Comparison of ENCODE assay signal across 25 cellular contexts in the genomic region with DNA sequence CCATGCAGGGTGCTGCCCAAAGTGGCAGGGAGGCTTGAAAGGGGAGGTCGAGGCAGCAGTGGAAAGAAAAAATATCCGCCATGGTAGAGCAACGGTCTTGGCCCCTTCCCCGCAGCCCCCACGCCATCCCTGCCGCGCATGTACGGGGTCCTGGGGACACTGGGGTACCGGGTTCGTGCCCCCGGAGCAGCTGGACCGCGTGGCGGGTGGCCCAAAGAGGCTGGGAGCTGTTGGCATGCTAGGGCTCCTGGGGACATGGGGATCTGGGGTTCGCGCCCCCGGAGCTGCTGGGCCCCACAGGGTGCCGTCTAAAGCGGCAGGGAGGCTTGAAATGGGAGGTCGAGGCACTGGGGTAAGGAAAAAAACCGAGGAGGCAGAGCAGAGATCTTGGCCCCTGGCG.
"Had no signal": no experiment of that assay in that cellular context is flagged by ENCODE, and none has a peak within 500 bp of the region (broad histone marks: within the 10 kb centered on the region; RNA-seq: fewer than 3 reads in every experiment).

No MANE protein-coding gene starts in this region.

- H3K4me1 ChIP-seq: colonic mucosa, esophagus muscularis mucosa, esophagus squamous epithelium, foreskin keratinocyte, gastrocnemius medialis, gastroesophageal sphincter, heart left ventricle, heart right ventricle had no signal

- H3K27me3 Mint-ChIP-seq: dendritic cell treated with granulocyte-macrophage colony-stimulating factor and Interleukin-4, amounts not matched to agents 40 ng/mL and 50 ng/mL, for 4 days; effector memory CD8-positive, alpha-beta T cell had no signal

- DNase-seq: colonic mucosa; cortex of kidney; dermis blood vessel endothelial cell; dorsolateral prefrontal cortex; effector CD4-positive, alpha-beta T cell; effector CD8-positive, alpha-beta T cell; effector memory CD4-positive, alpha-beta T cell; effector memory CD8-positive, alpha-beta T cell; endodermal cell; erythroblast; esophagus squamous epithelium; foreskin fibroblast; foreskin keratinocyte; foreskin melanocyte; gastrocnemius medialis; glutamatergic neuron; head of caudate nucleus; heart left ventricle; heart right ventricle had no signal

- H3K4me3 ChIP-seq: colonic mucosa, coronary artery, dorsolateral prefrontal cortex, esophagus muscularis mucosa, esophagus squamous epithelium, gastrocnemius medialis, gastroesophageal sphincter, heart left ventricle, heart right ventricle, hepatocyte had no signal

- H3K4me3 Mint-ChIP-seq: dendritic cell treated with granulocyte-macrophage colony-stimulating factor and Interleukin-4, amounts not matched to agents 40 ng/mL and 50 ng/mL, for 4 days; effector memory CD8-positive, alpha-beta T cell; endodermal cell had no signal

- H3K36me3 ChIP-seq: colonic mucosa, esophagus muscularis mucosa, esophagus squamous epithelium, gastrocnemius medialis, gastroesophageal sphincter, heart left ventricle, heart right ventricle had no signal

- H3K4me1 Mint-ChIP-seq: endodermal cell had no signal

- H3K27ac ChIP-seq: colonic mucosa, coronary artery, dorsolateral prefrontal cortex, epithelial cell of prostate, esophagus muscularis mucosa, esophagus squamous epithelium, foreskin keratinocyte, gastrocnemius medialis, gastroesophageal sphincter, heart left ventricle, heart right ventricle, hepatocyte had no signal

- H3K27ac Mint-ChIP-seq: dendritic cell treated with granulocyte-macrophage colony-stimulating factor and Interleukin-4, amounts not matched to agents 40 ng/mL and 50 ng/mL, for 4 days; effector memory CD8-positive, alpha-beta T cell; endodermal cell had no signal

- H3K9me3 ChIP-seq: colonic mucosa, gastrocnemius medialis had no signal

- H3K27me3 ChIP-seq: colonic mucosa, foreskin keratinocyte, gastrocnemius medialis, hepatocyte had no signal
